In genomic region chr19:1811472-1811894, GRCh38 we compare ENCODE assay signal across 8 cellular contexts. TPM values are rescaled to one million over a fixed set of nuclear protein-coding genes. Genes with fewer than 3 reads are reported as not detected.
DNase-seq lines count a peak whose midpoint lies in the region; ATAC-seq and TF ChIP-seq lines count a peak whose summit lies in the region.

No MANE protein-coding gene starts in this region.

- WGBS in urinary bladder = 20% methylated on average over 13 of the region's 13 CpGs

- DNase-seq in activated CD8-positive, alpha-beta memory T cell treated with anti-CD3 and anti-CD28 coated beads, Interleukin-2, amount 50 U/mL, for 4 hours = peak; percentile 64
- peak; percentile 16 to 61 for DNase-seq in fibroblast of lung (ENCODE audit: low read depth in 2 of 2)

- H3K9ac ChIP-seq in BLaER1 = peak overlapping the region; percentile 76
- no peak overlapping the region for H3K9ac ChIP-seq in fibroblast of lung (ENCODE audit: insufficient read depth, low read length)
- no peak overlapping the region for H3K9ac ChIP-seq in parathyroid adenoma

- H2AFZ ChIP-seq in fibroblast of lung (ENCODE audit: low read length) = no peak overlapping the region
- H2AFZ ChIP-seq in parathyroid adenoma = peak overlapping the region; percentile 38

- peak overlapping the region; percentile 67 for H3K4me3 ChIP-seq in BLaER1
- H3K4me3 ChIP-seq in fibroblast of lung (replicated peaks in 1 of 4; ENCODE audit: control extremely low read depth in 1 of 4, insufficient read depth in 1 of 4, low read depth in 3 of 4, low read length in 4 of 4) = peak overlapping the region; percentile 33 to 64 (median 42)
- no peak overlapping the region for H3K4me3 ChIP-seq in parathyroid adenoma (ENCODE audit: low read depth, low read length)
- H3K4me3 ChIP-seq in urinary bladder (ENCODE audit: low read depth, low read length) = peak overlapping the region; percentile 41

- ATAC-seq in GM18867 (IDR thresholded peaks at IDR 0.05; ENCODE audit: unreplicated experiment) (no peak), HG03342 (IDR thresholded peaks at IDR 0.05; ENCODE audit: unreplicated experiment) (no peak)

- TF ChIP-seq CTCF in fibroblast of lung (conservative IDR thresholded peaks at IDR 0.05 in 1 of 2, IDR thresholded peaks at IDR 0.05 in 1 of 2; ENCODE audit: low read depth in 1 of 2, low read length in 2 of 2) (no peak), parathyroid adenoma (IDR thresholded peaks at IDR 0.05) (no peak)

- H3K4me1 ChIP-seq in BLaER1 (peaks cover 58% of the 10 kb centered on the region), fibroblast of lung (ENCODE audit: control insufficient read depth, extremely low read depth, insufficient read depth, low read length) (peaks cover 2% of the 10 kb centered on the region), parathyroid adenoma (peaks cover 4% of the 10 kb centered on the region), urinary bladder (ENCODE audit: insufficient read depth) (no peaks in the 10 kb centered on the region)

- peak overlapping the region; percentile 91 for H3K4me2 ChIP-seq in BLaER1
- peak overlapping the region; percentile 62 for H3K4me2 ChIP-seq in fibroblast of lung (ENCODE audit: extremely low read depth, insufficient read depth, low read length)
- no peak overlapping the region for H3K4me2 ChIP-seq in parathyroid adenoma (ENCODE audit: low read length)

- H3K36me3 ChIP-seq in BLaER1 (peaks cover 38% of the 10 kb centered on the region), KOPT-K1 (ENCODE audit: insufficient read depth, low read length) (peaks cover 41% of the 10 kb centered on the region), fibroblast of lung (ENCODE audit: control insufficient read depth, insufficient read depth, low read length) (peaks cover 9% of the 10 kb centered on the region), parathyroid adenoma (ENCODE audit: control insufficient read depth, insufficient read depth, low read length) (no peaks in the 10 kb centered on the region), urinary bladder (ENCODE audit: insufficient read depth) (peaks cover 4% of the 10 kb centered on the region)

- H4K20me1 ChIP-seq in BLaER1 = peaks cover 31% of the 10 kb centered on the region
- no peaks in the 10 kb centered on the region for H4K20me1 ChIP-seq in fibroblast of lung (ENCODE audit: control insufficient read depth, extremely low read depth, insufficient read depth, low read length)

- H3K27ac ChIP-seq in BLaER1 = peak overlapping the region; percentile 73
- peak overlapping the region; percentile 58 for H3K27ac ChIP-seq in KOPT-K1 (ENCODE audit: low read depth, low read length, poor library complexity, severe bottlenecking)
- H3K27ac ChIP-seq in fibroblast of lung (ENCODE audit: insufficient read depth, low read length) = no peak overlapping the region
- H3K27ac ChIP-seq in parathyroid adenoma = no peak overlapping the region
- no peak overlapping the region for H3K27ac ChIP-seq in urinary bladder (ENCODE audit: low read depth)

- H3K27me3 ChIP-seq in BLaER1 (no peaks in the 10 kb centered on the region), fibroblast of lung (ENCODE audit: control insufficient read depth, insufficient read depth, low read length) (no peaks in the 10 kb centered on the region), parathyroid adenoma (ENCODE audit: control insufficient read depth, insufficient read depth, low read length) (no peaks in the 10 kb centered on the region)

- H3K79me2 ChIP-seq in fibroblast of lung (ENCODE audit: control insufficient read depth, insufficient read depth, low read length) = no peaks in the 10 kb centered on the region
- H3K79me2 ChIP-seq in parathyroid adenoma = no peaks in the 10 kb centered on the region

- H3K9me3 ChIP-seq in BLaER1 (no peaks in the 10 kb centered on the region), KOPT-K1 (ENCODE audit: insufficient read depth, low read length, poor library complexity, severe bottlenecking) (no peaks in the 10 kb centered on the region), fibroblast of lung (ENCODE audit: control insufficient read depth, insufficient read depth, low read depth, low read length) (no peaks in the 10 kb centered on the region), parathyroid adenoma (ENCODE audit: control insufficient read depth, low read length) (no peaks in the 10 kb centered on the region)

RNA-seq across cellular contexts. Expression of gene ATP8B3, which starts 0.6 kb away (rescaled TPM):
- total RNA-seq in fibroblast of lung = 1.3 and 3.0 TPM in 2 replicates
- polyA plus RNA-seq in fibroblast of lung = 2.3 and 3.5 TPM in 2 replicates
- polyA plus RNA-seq in fibroblast of lung (2012) = 2.2 and 2.6 TPM in 2 replicates
- polyA minus RNA-seq in fibroblast of lung (ENCODE audit: low replicate concordance) = 3.9 and 6.0 TPM in 2 replicates
- 1.4 TPM for total RNA-seq in urinary bladder
- polyA plus RNA-seq in urinary bladder = 1.6 TPM

RNA-seq across cellular contexts. Expression of gene REXO1, which starts 36.8 kb away (rescaled TPM):
- total RNA-seq in fibroblast of lung = 4.1 and 6.8 TPM in 2 replicates
- 6.1 and 12.0 TPM in 2 replicates for polyA plus RNA-seq in fibroblast of lung
- 12.0 and 20.9 TPM in 2 replicates for polyA plus RNA-seq in fibroblast of lung (2012)
- 39.0 and 40.1 TPM in 2 replicates for polyA minus RNA-seq in fibroblast of lung (ENCODE audit: low replicate concordance)
- 7.9 TPM for total RNA-seq in urinary bladder
- 20.5 TPM for polyA plus RNA-seq in urinary bladder

RNA-seq across cellular contexts. Expression of gene KLF16, which starts 51.9 kb away (rescaled TPM):
- total RNA-seq in fibroblast of lung (3.9 and 6.9 TPM in 2 replicates), urinary bladder (3.6 TPM)
- polyA plus RNA-seq in fibroblast of lung (4.2 and 5.0 TPM in 2 replicates), urinary bladder (17.6 TPM)
- 12.9 and 21.2 TPM in 2 replicates for polyA plus RNA-seq in fibroblast of lung (2012)
- polyA minus RNA-seq in fibroblast of lung (ENCODE audit: low replicate concordance) = 5.8 and 6.4 TPM in 2 replicates

RNA-seq across cellular contexts. Expression of gene ONECUT3, which starts 58.2 kb away (rescaled TPM):
- total RNA-seq in fibroblast of lung (not detected in 2 replicates), urinary bladder (not detected)
- polyA plus RNA-seq in fibroblast of lung (not detected in 2 replicates), urinary bladder (not detected)
- not detected in 2 replicates for polyA plus RNA-seq in fibroblast of lung (2012)
- not detected in 2 replicates for polyA minus RNA-seq in fibroblast of lung (ENCODE audit: low replicate concordance)

Comparison
In these comparisons a context has a peak if more than half of its experiments do, and no peak if none do; other contexts are left out.
1. H3K27ac ChIP-seq: peak in BLaER1 (single experiment) and KOPT-K1 (single experiment); none in fibroblast of lung (single experiment), parathyroid adenoma (single experiment) and urinary bladder (single experiment).